In genomic region chr15:91549581-91549980, GRCh38 we compare ENCODE assay signal across 19 cellular contexts.
A peak's percentile ranks its signal among the peaks of the same experiment; 100 is the strongest.
DNase-seq lines count a peak whose midpoint lies in the region; ATAC-seq lines count a peak whose summit lies in the region.
"Had no signal": no experiment of that assay in that cellular context is flagged by ENCODE, and none has a peak within 500 bp of the region (broad histone marks: within the 10 kb centered on the region; RNA-seq: fewer than 3 reads in every experiment).

No MANE protein-coding gene starts in this region.

- peak; percentile 13 for DNase-seq in NCI-H1092 treated with DMSO at 0.1 percent for 48 hours (lab: John Stamatoyannopoulos, UW)
- DNase-seq in NCI-H1092 (lab: John Stamatoyannopoulos, UW): no peak
- peak; percentile 7 for DNase-seq in COLO668 (lab: John Stamatoyannopoulos, UW; ENCODE audit: unreplicated experiment)
- DNase-seq in NCI-H1694 treated with DMSO at 0.1 percent for 48 hours (lab: John Stamatoyannopoulos, UW): peak; percentile 54
- DNase-seq in left lobe of liver (ENCODE audit: low spot score): peak; percentile 65
- no peak for DNase-seq in dedifferentiated amniotic fluid mesenchymal stem cell (ENCODE audit: extremely low spot score)
- DNase-seq: CD8-positive, alpha-beta memory T cell; DMS79; GOT3; KG1; NCI-H1048; NCI-H187 treated with DMSO at 0.1 percent for 48 hours; NK-92 treated with Interleukin-12 subunit alpha and Interleukin-12 subunit beta, amount 100 ng/mL, for 24 hours; OCI-M1; SHP77 treated with DMSO at 0.1 percent for 48 hours; T-helper 1 cell had no signal

- ATAC-seq in left lobe of liver: peak; percentile 97
- ATAC-seq in GM21786 (IDR thresholded peaks at IDR 0.05; ENCODE audit: unreplicated experiment): no peak
- ATAC-seq in HG03442 (IDR thresholded peaks at IDR 0.05; ENCODE audit: unreplicated experiment): no peak
- ATAC-seq: SK-N-SH treated with all-trans-retinoic acid at 6 μM for 48 hours had no signal

Comparison
In these comparisons a context has a peak if more than half of its experiments do, and no peak if none do; other contexts are left out.
1. DNase-seq: peak in NCI-H1092 treated with DMSO at 0.1 percent for 48 hours (single experiment), COLO668 (single experiment), NCI-H1694 treated with DMSO at 0.1 percent for 48 hours (single experiment) and left lobe of liver (single experiment); none in NCI-H1092 (single experiment) and dedifferentiated amniotic fluid mesenchymal stem cell (single experiment).